ENCODE assay signal across 8 cellular contexts in the genomic region with DNA sequence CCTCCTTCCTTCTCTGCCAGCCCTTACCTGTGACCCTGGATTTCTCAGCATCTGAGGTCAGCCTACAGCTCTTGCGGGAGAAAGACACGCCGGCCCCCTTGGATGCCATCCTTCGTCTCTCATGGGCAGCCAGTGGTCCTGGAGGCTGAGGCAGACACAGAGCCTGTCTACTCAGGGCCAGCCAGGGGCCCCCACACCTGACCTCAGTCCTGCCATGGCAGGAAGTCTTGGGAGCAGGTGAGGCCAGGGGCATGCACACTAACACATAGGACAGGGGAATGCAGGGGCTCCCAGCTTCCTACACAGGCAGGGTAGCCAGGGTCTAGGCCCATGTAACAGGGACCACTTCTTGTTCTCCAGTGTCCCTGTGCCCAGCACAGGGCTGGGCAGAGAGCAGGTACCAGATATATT. TPM values are rescaled to one million over a fixed set of nuclear protein-coding genes. Genes with fewer than 3 reads are reported as not detected.
DNase-seq lines count a peak whose midpoint lies in the region; ATAC-seq and TF ChIP-seq lines count a peak whose summit lies in the region.
"Not testable (repeated sequence)": the region's sequence is repeated elsewhere in the genome, so short reads cannot be mapped to it uniquely, and the experiment has no call there.

No MANE protein-coding gene starts in this region.

- H3K9me2 ChIP-seq in Loucy (replicated peaks; ENCODE audit: low read depth, low read length) = not testable (repeated sequence)

- CTCF ChIA-PET in AG04450 (lab: Charles Lee) = not testable (repeated sequence)
- CTCF ChIA-PET in activated CD4-positive, alpha-beta T cell treated with anti-CD3 and anti-CD28 coated beads, Interleukin-2, amount 10 ng/mL, durations not matched to agents 7 days and 5 days (lab: Charles Lee) = interaction anchor here (0.8 to 1.0 kb wide), 2 partner anchors 10 to 22 kb away, joined by 3 read pairs; no protein-coding TSS in a partner anchor

- not testable (repeated sequence) for DNase-seq in AG04450 (ENCODE audit: low read depth, low spot score)
- DNase-seq in activated CD4-positive, alpha-beta T cell treated with anti-CD3 and anti-CD28 coated beads, Interleukin-2, amount 10 ng/mL, durations not matched to agents 7 days and 5 days = peak; percentile 17
- peak; percentile 51 for DNase-seq in activated naive CD8-positive, alpha-beta T cell treated with anti-CD3 and anti-CD28 coated beads, Interleukin-2, amount 10 ng/mL, durations not matched to agents 7 days and 5 days
- DNase-seq in endothelial cell (ENCODE audit: low spot score) (peak; percentile 6), left lung (peak; percentile 44 to 86), omental fat pad (ENCODE audit: low spot score) (peak; percentile 26)
- DNase-seq in stimulated activated CD8-positive, alpha-beta memory T cell treated with anti-CD3 and anti-CD28 coated beads, Interleukin-12 subunit alpha, Interleukin-12 subunit beta, amount 100 ng/mL, for 4 hours (ENCODE audit: low read depth) = peak; percentile 7

- H3K4me1 ChIP-seq in Loucy (ENCODE audit: insufficient read depth, low read length, poor library complexity, severe bottlenecking) (peaks cover 25% of the 10 kb centered on the region), left lung (peaks cover 20 to 37% of the 10 kb centered on the region in 2 donors)

- not testable (repeated sequence) for H3K27me3 Mint-ChIP-seq in activated CD4-positive, alpha-beta T cell treated with anti-CD3 and anti-CD28 coated beads, Interleukin-2, amount 10 ng/mL, durations not matched to agents 7 days and 5 days; activated naive CD8-positive, alpha-beta T cell treated with anti-CD3 and anti-CD28 coated beads, Interleukin-2, amount 10 ng/mL, durations not matched to agents 7 days and 5 days; endothelial cell (ENCODE audit: unreplicated experiment)

- not testable (repeated sequence) for TF ChIP-seq CTCF in AG04450 (IDR thresholded peaks at IDR 0.05; ENCODE audit: low read depth, low read length); Loucy (conservative IDR thresholded peaks at IDR 0.05; ENCODE audit: low read length); endothelial cell (IDR thresholded peaks at IDR 0.05; ENCODE audit: unreplicated experiment); left lung (IDR thresholded peaks at IDR 0.05); omental fat pad (IDR thresholded peaks at IDR 0.05)

- POLR2A ChIA-PET in AG04450 (lab: Yijun Ruan, JAX); activated CD4-positive, alpha-beta T cell treated with anti-CD3 and anti-CD28 coated beads, Interleukin-2, amount 10 ng/mL, durations not matched to agents 7 days and 5 days (lab: Charles Lee): not testable (repeated sequence)
- POLR2A ChIA-PET in activated naive CD8-positive, alpha-beta T cell treated with anti-CD3 and anti-CD28 coated beads, Interleukin-2, amount 10 ng/mL, durations not matched to agents 7 days and 5 days (lab: Charles Lee) = interaction anchor here (1.4 kb wide), 1 partner anchor 253 kb away, joined by 5 read pairs; no protein-coding TSS in a partner anchor

- H3K27ac Mint-ChIP-seq in activated CD4-positive, alpha-beta T cell treated with anti-CD3 and anti-CD28 coated beads, Interleukin-2, amount 10 ng/mL, durations not matched to agents 7 days and 5 days; activated naive CD8-positive, alpha-beta T cell treated with anti-CD3 and anti-CD28 coated beads, Interleukin-2, amount 10 ng/mL, durations not matched to agents 7 days and 5 days; endothelial cell (ENCODE audit: unreplicated experiment): not testable (repeated sequence)

- H3K4me3 Mint-ChIP-seq in activated CD4-positive, alpha-beta T cell treated with anti-CD3 and anti-CD28 coated beads, Interleukin-2, amount 10 ng/mL, durations not matched to agents 7 days and 5 days; activated naive CD8-positive, alpha-beta T cell treated with anti-CD3 and anti-CD28 coated beads, Interleukin-2, amount 10 ng/mL, durations not matched to agents 7 days and 5 days; endothelial cell (ENCODE audit: unreplicated experiment): not testable (repeated sequence)

- H3K9ac ChIP-seq in Loucy (ENCODE audit: low read depth, low read length, poor library complexity, severe bottlenecking) = peak overlapping the region; percentile 92

- not testable (repeated sequence) for H3K9me3 ChIP-seq in AG04450 (ENCODE audit: control insufficient read depth, insufficient read depth, low read length); Loucy (ENCODE audit: insufficient read depth, low read depth, low read length); left lung

- not testable (repeated sequence) for H3F3A ChIP-seq in Loucy (ENCODE audit: low read depth)

- H3K36me3 ChIP-seq in Loucy (ENCODE audit: insufficient read depth, low read length); left lung: not testable (repeated sequence)

- not testable (repeated sequence) for H3K9me3 Mint-ChIP-seq in activated CD4-positive, alpha-beta T cell treated with anti-CD3 and anti-CD28 coated beads, Interleukin-2, amount 10 ng/mL, durations not matched to agents 7 days and 5 days; activated naive CD8-positive, alpha-beta T cell treated with anti-CD3 and anti-CD28 coated beads, Interleukin-2, amount 10 ng/mL, durations not matched to agents 7 days and 5 days; endothelial cell (ENCODE audit: unreplicated experiment)

- not testable (repeated sequence) for H3K27ac ChIP-seq in AG04450 (ENCODE audit: low read depth, low read length); left lung

- H4K20me1 ChIP-seq in Loucy (ENCODE audit: insufficient read depth, low read length, poor library complexity, severe bottlenecking) = not testable (repeated sequence)

- peak overlapping the region; percentile 10 for H3K4me3 ChIP-seq in AG04450 (ENCODE audit: low read depth, low read length)
- H3K4me3 ChIP-seq in Loucy (ENCODE audit: low read length, poor library complexity, severe bottlenecking) = peak overlapping the region; percentile 88
- H3K4me3 ChIP-seq in left lung = not testable (repeated sequence)

- H3K27me3 ChIP-seq in AG04450 (ENCODE audit: control insufficient read depth, insufficient read depth, low read length); Loucy (ENCODE audit: insufficient read depth, low read length, poor library complexity, severe bottlenecking): not testable (repeated sequence)
- H3K27me3 ChIP-seq in left lung = peaks cover 0 to 13% of the 10 kb centered on the region in 2 donors

- H3K4me2 ChIP-seq in Loucy (ENCODE audit: low read depth, low read length, poor library complexity, severe bottlenecking) = peak overlapping the region; percentile 73

- not testable (repeated sequence) for ATAC-seq in activated naive CD8-positive, alpha-beta T cell treated with anti-CD3 and anti-CD28 coated beads, Interleukin-2, amount 10 ng/mL, durations not matched to agents 7 days and 5 days (ENCODE audit: low read depth); left lung; omental fat pad (ENCODE audit: low FRiP score)

- not testable (repeated sequence) for H2AFZ ChIP-seq in Loucy (ENCODE audit: low read length)

- intact Hi-C loops in left lung (cut with DNase I) = not testable (repeated sequence)

- not testable (repeated sequence) for H3K36me3 Mint-ChIP-seq in activated CD4-positive, alpha-beta T cell treated with anti-CD3 and anti-CD28 coated beads, Interleukin-2, amount 10 ng/mL, durations not matched to agents 7 days and 5 days (ENCODE audit: low read depth); activated naive CD8-positive, alpha-beta T cell treated with anti-CD3 and anti-CD28 coated beads, Interleukin-2, amount 10 ng/mL, durations not matched to agents 7 days and 5 days; endothelial cell (ENCODE audit: low read depth, unreplicated experiment)

- peaks cover 45% of the 10 kb centered on the region for H3K79me2 ChIP-seq in Loucy (ENCODE audit: insufficient read depth, low read length)

- H3K4me1 Mint-ChIP-seq in activated CD4-positive, alpha-beta T cell treated with anti-CD3 and anti-CD28 coated beads, Interleukin-2, amount 10 ng/mL, durations not matched to agents 7 days and 5 days; activated naive CD8-positive, alpha-beta T cell treated with anti-CD3 and anti-CD28 coated beads, Interleukin-2, amount 10 ng/mL, durations not matched to agents 7 days and 5 days; endothelial cell (ENCODE audit: unreplicated experiment): not testable (repeated sequence)

RNA-seq across cellular contexts. Expression of a gene that starts 23.7 kb away (rescaled TPM):
- under 0.01 TPM in 1 of 2 replicates, not detected in the other for polyA plus RNA-seq in AG04450 (2011; rRNA removed)
- 32,191 and 46,154 TPM in 2 replicates for polyA minus RNA-seq in AG04450 (2011; rRNA and poly(A)+ RNA removed)
- 1,000 to 10,000 TPM; 2,316 to 2,477 TPM for total RNA-seq in activated CD4-positive, alpha-beta T cell treated with anti-CD3 and anti-CD28 coated beads, Interleukin-2, amount 10 ng/mL, durations not matched to agents 7 days and 5 days
- 1,000 to 10,000 TPM; 3,257 to 3,430 TPM for total RNA-seq in activated naive CD8-positive, alpha-beta T cell treated with anti-CD3 and anti-CD28 coated beads, Interleukin-2, amount 10 ng/mL, durations not matched to agents 7 days and 5 days
- total RNA-seq in endothelial cell (ENCODE audit: unreplicated experiment) = 3,428 TPM
- 1,000 to 10,000 TPM; 2,748 to 3,444 TPM for total RNA-seq in left lung
- total RNA-seq in omental fat pad = under 1 TPM; under 0.01 TPM

RNA-seq across cellular contexts. Expression of a gene that starts 29.6 kb away (rescaled TPM):
- 34.7 and 36.6 TPM in 2 replicates for polyA plus RNA-seq in AG04450 (2011; rRNA removed)
- 48.6 and 56.5 TPM in 2 replicates for polyA minus RNA-seq in AG04450 (2011; rRNA and poly(A)+ RNA removed)
- 1 to 10 TPM; 6.7 to 7.7 TPM for total RNA-seq in activated CD4-positive, alpha-beta T cell treated with anti-CD3 and anti-CD28 coated beads, Interleukin-2, amount 10 ng/mL, durations not matched to agents 7 days and 5 days
- total RNA-seq in activated naive CD8-positive, alpha-beta T cell treated with anti-CD3 and anti-CD28 coated beads, Interleukin-2, amount 10 ng/mL, durations not matched to agents 7 days and 5 days = 10 to 100 TPM; 11.3 to 12.6 TPM
- total RNA-seq in endothelial cell (ENCODE audit: unreplicated experiment) (41.8 TPM), left lung (10 to 100 TPM; 35.2 to 40.1 TPM), omental fat pad (10 to 100 TPM; 22.9 to 63.6 (median 41.6) TPM)

Comparison
In these comparisons a context has a peak if more than half of its experiments do, and no peak if none do; other contexts are left out.
1. RNA of a gene that starts 23.7 kb away (total RNA-seq): 2,748 to 3,444 TPM in left lung, 3,257 to 3,430 TPM in activated naive CD8-positive, alpha-beta T cell treated with anti-CD3 and anti-CD28 coated beads, Interleukin-2, amount 10 ng/mL, durations not matched to agents 7 days and 5 days, 3,428 TPM in endothelial cell (single experiment) and 2,316 to 2,477 TPM in activated CD4-positive, alpha-beta T cell treated with anti-CD3 and anti-CD28 coated beads, Interleukin-2, amount 10 ng/mL, durations not matched to agents 7 days and 5 days; under 0.01 TPM in omental fat pad; every median in the first group is over 1,000 times any median in the second.